ENCODE assay signal across 8 cellular contexts in the genomic region with DNA sequence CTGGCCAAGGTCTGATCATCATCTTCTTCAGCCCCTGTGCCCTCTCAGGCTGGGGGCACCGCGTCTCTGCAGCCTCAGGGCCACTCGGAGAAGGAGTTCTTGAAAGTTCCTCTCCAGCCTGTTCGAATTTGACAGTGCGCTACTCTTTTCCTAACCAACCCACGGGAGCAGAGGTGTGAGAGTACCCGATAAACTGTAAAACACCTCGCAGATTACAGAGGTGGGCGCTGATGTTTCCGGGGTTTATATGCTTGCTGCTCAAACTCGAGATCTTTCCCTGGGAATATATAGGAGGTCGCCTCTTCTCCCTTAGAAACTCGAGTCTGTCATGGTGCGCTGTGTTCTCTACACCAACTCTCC. TPM values are rescaled to one million over a fixed set of nuclear protein-coding genes. Genes with fewer than 3 reads are reported as not detected.
DNase-seq lines count a peak whose midpoint lies in the region; TF ChIP-seq lines count a peak whose summit lies in the region.

No MANE protein-coding gene starts in this region.

- peak overlapping the region; percentile 95 to 96 for H3K4me3 ChIP-seq in CD4-positive, alpha-beta memory T cell (ENCODE audit: low read length in 2 of 2)
- peak overlapping the region; percentile 86 for H3K4me3 ChIP-seq in GM23248
- peak overlapping the region; percentile 98 for H3K4me3 ChIP-seq in SU-DHL-6 (ENCODE audit: insufficient read depth, low read length, poor library complexity, severe bottlenecking)
- H3K4me3 ChIP-seq in fibroblast of villous mesenchyme (ENCODE audit: low read depth, low read length), result peak overlapping the region; percentile 96
- peak overlapping the region; percentile 91 for H3K4me3 ChIP-seq in parathyroid adenoma (ENCODE audit: low read depth, low read length)

- no peaks in the 10 kb centered on the region for H3K9me3 Mint-ChIP-seq in CD4-positive, alpha-beta memory T cell

- CTCF ChIA-PET in CD4-positive, alpha-beta memory T cell (lab: Charles Lee; ENCODE audit: partially characterized antibody), result interaction anchor here (0.7 to 1.5 kb wide), 5 partner anchors 10 to 338 kb away, joined by 3 to 9 read pairs (median 6); a partner anchor contains a TSS

- DNase-seq in CD4-positive, alpha-beta memory T cell, result no peak
- DNase-seq in GM23248 (peak; percentile 32), fibroblast of villous mesenchyme (ENCODE audit: low read depth) (no peak), NCI-H1436 treated with DMSO at 0.1 percent for 48 hours (lab: John Stamatoyannopoulos, UW) (no peak), NCI-H128 (lab: John Stamatoyannopoulos, UW; ENCODE audit: unreplicated experiment) (no peak), NCI-H774 (lab: John Stamatoyannopoulos, UW) (no peak)

- H3K36me3 Mint-ChIP-seq in CD4-positive, alpha-beta memory T cell, result peaks cover 11 to 44% of the 10 kb centered on the region in 2 donors

- H3F3A ChIP-seq in GM23248 (ENCODE audit: insufficient read depth) (peaks cover 4% of the 10 kb centered on the region; the same call in 1 of the 2 replicates), SU-DHL-6 (ENCODE audit: insufficient read depth) (peaks cover 14% of the 10 kb centered on the region)

- H3K27ac Mint-ChIP-seq in CD4-positive, alpha-beta memory T cell, result peak overlapping the region; percentile 81 to 97 (median 94)

- no peak for TF ChIP-seq CTCF in SU-DHL-6 (IDR thresholded peaks at IDR 0.05; ENCODE audit: insufficient read depth, low read length, poor library complexity, severe bottlenecking)
- TF ChIP-seq CTCF in fibroblast of villous mesenchyme (IDR thresholded peaks at IDR 0.05; ENCODE audit: insufficient read depth, low read depth, low read length), result no peak
- TF ChIP-seq CTCF in parathyroid adenoma (IDR thresholded peaks at IDR 0.05), result no peak

- peaks cover 29% of the 10 kb centered on the region for H3K4me1 ChIP-seq in CD4-positive, alpha-beta memory T cell (ENCODE audit: insufficient read depth, low read length)
- H3K4me1 ChIP-seq in GM23248 (ENCODE audit: insufficient read depth) (peaks cover 12% of the 10 kb centered on the region), parathyroid adenoma (peaks cover 6% of the 10 kb centered on the region)

- intact Hi-C loops in CD4-positive, alpha-beta memory T cell (cut with micrococcal nuclease), result loop anchor here (1.0 to 5.0 kb wide), 6 partner anchors 8 to 1091 kb away; a partner anchor contains a TSS

- H3K9ac ChIP-seq in GM23248 (peak overlapping the region; percentile 85), SU-DHL-6 (ENCODE audit: low read length) (peak overlapping the region; percentile 95), parathyroid adenoma (peak overlapping the region; percentile 19)

- H3K9me2 ChIP-seq in GM23248 (ENCODE audit: insufficient read depth) (no peaks in the 10 kb centered on the region), SU-DHL-6 (replicated peaks; ENCODE audit: insufficient read depth, low read length) (no peaks in the 10 kb centered on the region)

- H3K4me1 Mint-ChIP-seq in CD4-positive, alpha-beta memory T cell, result peaks cover 14 to 46% (median 20%) of the 10 kb centered on the region in 4 donors

- H4K20me1 ChIP-seq in GM23248 (ENCODE audit: insufficient read depth) (no peaks in the 10 kb centered on the region), SU-DHL-6 (ENCODE audit: low read depth, low read length) (no peaks in the 10 kb centered on the region)

- H3K27me3 Mint-ChIP-seq in CD4-positive, alpha-beta memory T cell, result no peaks in the 10 kb centered on the region

- H2AFZ ChIP-seq in GM23248 (peak overlapping the region; percentile 79), SU-DHL-6 (ENCODE audit: low read depth, low read length, severe bottlenecking) (peak overlapping the region; percentile 93), parathyroid adenoma (peak overlapping the region; percentile 80)

- H3K4me2 ChIP-seq in GM23248 (ENCODE audit: unreplicated experiment), result peak overlapping the region; percentile 89
- H3K4me2 ChIP-seq in SU-DHL-6 (ENCODE audit: low read depth, low read length, poor library complexity, severe bottlenecking), result peak overlapping the region; percentile 87
- peak overlapping the region; percentile 85 for H3K4me2 ChIP-seq in parathyroid adenoma (ENCODE audit: low read length)

- no peaks in the 10 kb centered on the region for H3K9me3 ChIP-seq in CD4-positive, alpha-beta memory T cell (ENCODE audit: control insufficient read depth in 1 of 2, low read length in 2 of 2)
- H3K9me3 ChIP-seq in GM23248 (ENCODE audit: low read depth), result no peaks in the 10 kb centered on the region
- no peaks in the 10 kb centered on the region for H3K9me3 ChIP-seq in SU-DHL-6 (ENCODE audit: insufficient read depth, low read length)
- no peaks in the 10 kb centered on the region for H3K9me3 ChIP-seq in parathyroid adenoma (ENCODE audit: control insufficient read depth, low read length)

- H3K36me3 ChIP-seq in CD4-positive, alpha-beta memory T cell (ENCODE audit: insufficient read depth, low read length), result peaks cover 11% of the 10 kb centered on the region
- H3K36me3 ChIP-seq in GM23248 (ENCODE audit: low read depth) (peaks cover 25% of the 10 kb centered on the region), SU-DHL-6 (ENCODE audit: low read length) (peaks cover 24% of the 10 kb centered on the region), parathyroid adenoma (ENCODE audit: control insufficient read depth, insufficient read depth, low read length) (no peaks in the 10 kb centered on the region)

- in situ Hi-C loops in GM23248 (cut with MboI), result no loop called here

- H3K79me2 ChIP-seq in GM23248 (ENCODE audit: insufficient read depth) (peaks cover 49% of the 10 kb centered on the region), SU-DHL-6 (ENCODE audit: insufficient read depth, low read length) (peaks cover 15% of the 10 kb centered on the region), parathyroid adenoma (no peaks in the 10 kb centered on the region)

- peak overlapping the region; percentile 81 for H3K27ac ChIP-seq in CD4-positive, alpha-beta memory T cell (ENCODE audit: low read depth, low read length)
- H3K27ac ChIP-seq in GM23248, result peak overlapping the region; percentile 90
- H3K27ac ChIP-seq in SU-DHL-6 (ENCODE audit: low read depth, low read length), result peak overlapping the region; percentile 59
- H3K27ac ChIP-seq in parathyroid adenoma, result peak overlapping the region; percentile 88

- no peaks in the 10 kb centered on the region for H3K27me3 ChIP-seq in CD4-positive, alpha-beta memory T cell (ENCODE audit: insufficient read depth, low read length)
- no peaks in the 10 kb centered on the region for H3K27me3 ChIP-seq in GM23248 (replicated peaks; ENCODE audit: insufficient read depth)
- H3K27me3 ChIP-seq in SU-DHL-6 (ENCODE audit: low read length), result no peaks in the 10 kb centered on the region
- no peaks in the 10 kb centered on the region for H3K27me3 ChIP-seq in parathyroid adenoma (ENCODE audit: control insufficient read depth, insufficient read depth, low read length)

- 2% methylated on average over 14 of the region's 14 CpGs for WGBS in GM23248 (ENCODE audit: low coverage in 1 of 2, low lambda C conversion rate in 2 of 2, missing lambda C conversion rate in 2 of 2), 2 experiments

- POLR2A ChIA-PET in CD4-positive, alpha-beta memory T cell (lab: Charles Lee; ENCODE audit: partially characterized antibody), result interaction anchor here (0.7 to 5.7 kb wide), 15 partner anchors 9 to 1291 kb away, joined by 3 to 62 read pairs (median 3); a partner anchor contains a TSS

- peak overlapping the region; percentile 92 to 98 (median 97) for H3K4me3 Mint-ChIP-seq in CD4-positive, alpha-beta memory T cell

RNA-seq across cellular contexts. Expression of a gene that starts 0.5 kb away (rescaled TPM):
- 10 to 100 TPM; 57.2 to 68.6 TPM for total RNA-seq in CD4-positive, alpha-beta memory T cell
- 10 to 100 TPM; 39.7 to 58.8 TPM for polyA plus RNA-seq in CD4-positive, alpha-beta memory T cell
- total RNA-seq in GM23248 (2014; rRNA removed; shearing (Covaris generic)), result 20.2 and 24.4 TPM in 2 replicates
- 29.9 and 32.3 TPM in 2 replicates for polyA plus RNA-seq in GM23248 (2016; fragmentation: Nextera tagmentation; extraction: Ambion mirVana)
- total RNA-seq in fibroblast of villous mesenchyme, result 20.6 and 36.7 TPM in 2 replicates

RNA-seq across cellular contexts. Expression of a gene that starts 57.2 kb away (rescaled TPM):
- 100 to 1,000 TPM; 659 to 664 TPM for total RNA-seq in CD4-positive, alpha-beta memory T cell
- 100 to 1,000 TPM; 521 to 531 TPM for polyA plus RNA-seq in CD4-positive, alpha-beta memory T cell
- total RNA-seq in GM23248 (2014; rRNA removed; shearing (Covaris generic)), result 673 and 744 TPM in 2 replicates
- polyA plus RNA-seq in GM23248 (2016; fragmentation: Nextera tagmentation; extraction: Ambion mirVana), result 875 and 882 TPM in 2 replicates
- 898 and 1,093 TPM in 2 replicates for total RNA-seq in fibroblast of villous mesenchyme

RNA-seq across cellular contexts. Expression of a gene that starts 58.0 kb away (rescaled TPM):
- total RNA-seq in CD4-positive, alpha-beta memory T cell, result not detected
- polyA plus RNA-seq in CD4-positive, alpha-beta memory T cell, result not detected
- 5.9 and 6.7 TPM in 2 replicates for total RNA-seq in GM23248 (2014; rRNA removed; shearing (Covaris generic))
- 4.5 and 5.3 TPM in 2 replicates for polyA plus RNA-seq in GM23248 (2016; fragmentation: Nextera tagmentation; extraction: Ambion mirVana)
- total RNA-seq in fibroblast of villous mesenchyme, result 66.0 and 89.4 TPM in 2 replicates

Comparison
In these comparisons a context has a peak if more than half of its experiments do, and no peak if none do; other contexts are left out.
1. H3K9ac ChIP-seq: peak in every context shown above with its lines; median percentile 95 in SU-DHL-6; 85 in GM23248; 19 in parathyroid adenoma.